Comparison of ENCODE assay signal across 19 cellular contexts in the genomic region with DNA sequence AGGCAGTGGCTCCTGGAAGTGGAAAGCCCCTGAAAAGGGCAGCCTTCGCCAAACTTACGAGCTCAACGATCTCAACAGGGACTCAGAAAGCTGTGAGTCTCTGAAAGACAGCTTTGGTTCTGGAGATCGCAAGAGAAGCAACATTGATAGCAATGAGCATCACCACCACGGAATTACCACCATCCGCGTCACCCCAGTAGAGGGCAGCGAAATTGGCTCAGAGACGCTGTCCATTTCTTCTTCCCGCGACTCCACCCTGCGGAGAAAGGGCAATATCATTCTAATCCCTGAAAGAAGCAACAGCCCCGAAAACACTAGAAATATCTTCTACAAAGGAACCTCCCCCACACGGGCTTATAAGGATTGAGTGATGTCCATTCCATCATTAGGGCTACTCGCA. TPM values are rescaled to one million over a fixed set of nuclear protein-coding genes. Genes with fewer than 3 reads are reported as not detected.
DNase-seq lines count a peak whose midpoint lies in the region; ATAC-seq and TF ChIP-seq lines count a peak whose summit lies in the region.
"Had no signal": no experiment of that assay in that cellular context is flagged by ENCODE, and none has a peak within 500 bp of the region (broad histone marks: within the 10 kb centered on the region; RNA-seq: fewer than 3 reads in every experiment).

No MANE protein-coding gene starts in this region.

- no peak overlapping the region for H3K4me3 ChIP-seq in H7 (ENCODE audit: insufficient read depth, low read depth, low read length)
- H3K4me3 ChIP-seq: BLaER1 had no signal

- peak; percentile 15 for TF ChIP-seq CTCF in C4-2B (conservative IDR thresholded peaks at IDR 0.05)
- TF ChIP-seq CTCF in WTC11 (IDR thresholded peaks at IDR 0.05) = no peak

- H3K4me3 Mint-ChIP-seq in WTC11 = no peak overlapping the region
- no peak overlapping the region for H3K4me3 Mint-ChIP-seq in stimulated activated memory B cell treated with anti-CD40 and anti-IgM and Interleukin-4, amounts not matched to agents 10 μg/mL and 1 μg/mL and 100 μg/mL, for 72 hours

- no peaks in the 10 kb centered on the region for H3K27me3 Mint-ChIP-seq in WTC11 (ENCODE audit: low read depth)
- H3K27me3 Mint-ChIP-seq in stimulated activated memory B cell treated with anti-CD40 and anti-IgM and Interleukin-4, amounts not matched to agents 10 μg/mL and 1 μg/mL and 100 μg/mL, for 72 hours = no peaks in the 10 kb centered on the region
- H3K27me3 Mint-ChIP-seq: CD4-positive, CD25-positive, alpha-beta regulatory T cell had no signal

- no peaks in the 10 kb centered on the region for H3K27me3 ChIP-seq in H7 (ENCODE audit: control insufficient read depth, insufficient read depth, low read length)
- H3K27me3 ChIP-seq: BLaER1 had no signal

- H3K36me3 Mint-ChIP-seq in WTC11 = no peaks in the 10 kb centered on the region
- no peaks in the 10 kb centered on the region for H3K36me3 Mint-ChIP-seq in stimulated activated memory B cell treated with anti-CD40 and anti-IgM and Interleukin-4, amounts not matched to agents 10 μg/mL and 1 μg/mL and 100 μg/mL, for 72 hours
- H3K36me3 Mint-ChIP-seq: CD4-positive, CD25-positive, alpha-beta regulatory T cell had no signal

- ATAC-seq in WTC11 (peak; percentile 73), GM21576 (IDR thresholded peaks at IDR 0.05; ENCODE audit: unreplicated experiment) (no peak)
- ATAC-seq in stimulated activated memory B cell treated with anti-CD40 and anti-IgM and Interleukin-4, amounts not matched to agents 10 μg/mL and 1 μg/mL and 100 μg/mL, for 72 hours = no peak

- POLR2A ChIA-PET in WTC11 (lab: Charles Lee) = no interaction called here

- peaks cover 8% of the 10 kb centered on the region; the same call in 1 of the 2 replicates for H3K4me1 Mint-ChIP-seq in WTC11
- no peaks in the 10 kb centered on the region for H3K4me1 Mint-ChIP-seq in stimulated activated memory B cell treated with anti-CD40 and anti-IgM and Interleukin-4, amounts not matched to agents 10 μg/mL and 1 μg/mL and 100 μg/mL, for 72 hours
- H3K4me1 Mint-ChIP-seq: CD4-positive, CD25-positive, alpha-beta regulatory T cell had no signal

- CTCF ChIA-PET in WTC11 (lab: Charles Lee) = interaction anchor here (0.6 kb wide), 1 partner anchor 316 kb away, joined by 4 read pairs; no protein-coding TSS in a partner anchor

- no peak overlapping the region for H3K27ac Mint-ChIP-seq in WTC11
- H3K27ac Mint-ChIP-seq in stimulated activated memory B cell treated with anti-CD40 and anti-IgM and Interleukin-4, amounts not matched to agents 10 μg/mL and 1 μg/mL and 100 μg/mL, for 72 hours = no peak overlapping the region
- H3K27ac Mint-ChIP-seq: CD4-positive, CD25-positive, alpha-beta regulatory T cell had no signal

- no peak overlapping the region for H3K27ac ChIP-seq in C4-2B
- H3K27ac ChIP-seq: BLaER1, HL-60 had no signal

- no peaks in the 10 kb centered on the region for H3K36me3 ChIP-seq in H7 (replicated peaks; ENCODE audit: control insufficient read depth, insufficient read depth, low read length)
- H3K36me3 ChIP-seq: BLaER1 had no signal

- H3K9me3 Mint-ChIP-seq in WTC11 = peaks cover 3% of the 10 kb centered on the region; the same call in 1 of the 2 replicates
- H3K9me3 Mint-ChIP-seq in stimulated activated memory B cell treated with anti-CD40 and anti-IgM and Interleukin-4, amounts not matched to agents 10 μg/mL and 1 μg/mL and 100 μg/mL, for 72 hours = peaks cover 5% of the 10 kb centered on the region

- DNase-seq in H7 (peak; percentile 2), WTC11 (ENCODE audit: low spot score) (peak; percentile 26), iPS DF 4.7 (ENCODE audit: extremely low read depth, low spot score) (peak; percentile 5), RPMI8226 (no peak)
- DNase-seq in activated naive CD4-positive, alpha-beta T cell (lab: John Stamatoyannopoulos, UW) = no peak
- DNase-seq: 8988T; AML-193; Calu3; CD4-positive, CD25-positive, alpha-beta regulatory T cell; DMS 273 treated with DMSO at 0.1 percent for 48 hours; DMS79; EL; GDM1; KBM-7 had no signal

TF ChIP-seq in WTC11, 78 proteins besides CTCF, POLR2A, EP300 and RAD21 (continues in another document):
- TF ChIP-seq, protein P1, sequence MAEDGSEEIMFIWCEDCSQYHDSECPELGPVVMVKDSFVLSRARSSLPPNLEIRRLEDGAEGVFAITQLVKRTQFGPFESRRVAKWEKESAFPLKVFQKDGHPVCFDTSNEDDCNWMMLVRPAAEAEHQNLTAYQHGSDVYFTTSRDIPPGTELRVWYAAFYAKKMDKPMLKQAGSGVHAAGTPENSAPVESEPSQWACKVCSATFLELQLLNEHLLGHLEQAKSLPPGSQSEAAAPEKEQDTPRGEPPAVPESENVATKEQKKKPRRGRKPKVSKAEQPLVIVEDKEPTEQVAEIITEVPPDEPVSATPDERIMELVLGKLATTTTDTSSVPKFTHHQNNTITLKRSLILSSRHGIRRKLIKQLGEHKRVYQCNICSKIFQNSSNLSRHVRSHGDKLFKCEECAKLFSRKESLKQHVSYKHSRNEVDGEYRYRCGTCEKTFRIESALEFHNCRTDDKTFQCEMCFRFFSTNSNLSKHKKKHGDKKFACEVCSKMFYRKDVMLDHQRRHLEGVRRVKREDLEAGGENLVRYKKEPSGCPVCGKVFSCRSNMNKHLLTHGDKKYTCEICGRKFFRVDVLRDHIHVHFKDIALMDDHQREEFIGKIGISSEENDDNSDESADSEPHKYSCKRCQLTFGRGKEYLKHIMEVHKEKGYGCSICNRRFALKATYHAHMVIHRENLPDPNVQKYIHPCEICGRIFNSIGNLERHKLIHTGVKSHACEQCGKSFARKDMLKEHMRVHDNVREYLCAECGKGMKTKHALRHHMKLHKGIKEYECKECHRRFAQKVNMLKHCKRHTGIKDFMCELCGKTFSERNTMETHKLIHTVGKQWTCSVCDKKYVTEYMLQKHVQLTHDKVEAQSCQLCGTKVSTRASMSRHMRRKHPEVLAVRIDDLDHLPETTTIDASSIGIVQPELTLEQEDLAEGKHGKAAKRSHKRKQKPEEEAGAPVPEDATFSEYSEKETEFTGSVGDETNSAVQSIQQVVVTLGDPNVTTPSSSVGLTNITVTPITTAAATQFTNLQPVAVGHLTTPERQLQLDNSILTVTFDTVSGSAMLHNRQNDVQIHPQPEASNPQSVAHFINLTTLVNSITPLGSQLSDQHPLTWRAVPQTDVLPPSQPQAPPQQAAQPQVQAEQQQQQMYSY (CRISPR knock-in tag; IDR thresholded peaks at IDR 0.05) = no peak
- TF ChIP-seq ESRRA (CRISPR knock-in tag; IDR thresholded peaks at IDR 0.05; ENCODE audit: borderline replicate concordance) (no peak), NFYB (CRISPR knock-in tag; conservative IDR thresholded peaks at IDR 0.05; ENCODE audit: low read depth) (no peak), STAT6 (CRISPR knock-in tag; conservative IDR thresholded peaks at IDR 0.05; ENCODE audit: low read depth) (no peak), OVOL2 (CRISPR knock-in tag; IDR thresholded peaks at IDR 0.05; ENCODE audit: borderline replicate concordance) (no peak), GABPB1 (CRISPR knock-in tag; IDR thresholded peaks at IDR 0.05) (no peak), NR1H2 (CRISPR knock-in tag; IDR thresholded peaks at IDR 0.05) (no peak), SMAD3 (CRISPR knock-in tag; IDR thresholded peaks at IDR 0.05; ENCODE audit: borderline replicate concordance) (no peak)
- TF ChIP-seq, protein P2, sequence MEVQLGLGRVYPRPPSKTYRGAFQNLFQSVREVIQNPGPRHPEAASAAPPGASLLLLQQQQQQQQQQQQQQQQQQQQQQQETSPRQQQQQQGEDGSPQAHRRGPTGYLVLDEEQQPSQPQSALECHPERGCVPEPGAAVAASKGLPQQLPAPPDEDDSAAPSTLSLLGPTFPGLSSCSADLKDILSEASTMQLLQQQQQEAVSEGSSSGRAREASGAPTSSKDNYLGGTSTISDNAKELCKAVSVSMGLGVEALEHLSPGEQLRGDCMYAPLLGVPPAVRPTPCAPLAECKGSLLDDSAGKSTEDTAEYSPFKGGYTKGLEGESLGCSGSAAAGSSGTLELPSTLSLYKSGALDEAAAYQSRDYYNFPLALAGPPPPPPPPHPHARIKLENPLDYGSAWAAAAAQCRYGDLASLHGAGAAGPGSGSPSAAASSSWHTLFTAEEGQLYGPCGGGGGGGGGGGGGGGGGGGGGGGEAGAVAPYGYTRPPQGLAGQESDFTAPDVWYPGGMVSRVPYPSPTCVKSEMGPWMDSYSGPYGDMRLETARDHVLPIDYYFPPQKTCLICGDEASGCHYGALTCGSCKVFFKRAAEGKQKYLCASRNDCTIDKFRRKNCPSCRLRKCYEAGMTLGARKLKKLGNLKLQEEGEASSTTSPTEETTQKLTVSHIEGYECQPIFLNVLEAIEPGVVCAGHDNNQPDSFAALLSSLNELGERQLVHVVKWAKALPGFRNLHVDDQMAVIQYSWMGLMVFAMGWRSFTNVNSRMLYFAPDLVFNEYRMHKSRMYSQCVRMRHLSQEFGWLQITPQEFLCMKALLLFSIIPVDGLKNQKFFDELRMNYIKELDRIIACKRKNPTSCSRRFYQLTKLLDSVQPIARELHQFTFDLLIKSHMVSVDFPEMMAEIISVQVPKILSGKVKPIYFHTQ (CRISPR knock-in tag; IDR thresholded peaks at IDR 0.05) = no peak

RNA-seq across cellular contexts. Expression of gene PLPPR4, which starts 42.4 kb away (rescaled TPM):
- 0.67 and 0.90 TPM in 2 replicates for total RNA-seq in H7 (2014; rRNA removed; shearing (Covaris generic))
- total RNA-seq in WTC11 (2021) = 1.1 to 1.4 TPM (median 1.3 TPM) in 3 replicates
- total RNA-seq: CD4-positive, CD25-positive, alpha-beta regulatory T cell had no signal

Comparison
In these comparisons a context has a peak if more than half of its experiments do, and no peak if none do; other contexts are left out.
1. DNase-seq: peak in H7 (single experiment), WTC11 (single experiment) and iPS DF 4.7 (single experiment); none in activated naive CD4-positive, alpha-beta T cell (0 of 4) and RPMI8226 (single experiment).